Comparison of ENCODE assay signal across 8 cellular contexts in genomic region chr9:130041648-130042405, GRCh38. TPM values are rescaled to one million over a fixed set of nuclear protein-coding genes. Genes with fewer than 3 reads are reported as not detected.
DNase-seq lines count a peak whose midpoint lies in the region; ATAC-seq, FAIRE-seq and TF ChIP-seq lines count a peak whose summit lies in the region.

No MANE protein-coding gene starts in this region.

- DNase-seq in Caco-2 (peak in 1 of 2 experiments; percentile 23), bronchial epithelial cell (ENCODE audit: low read depth) (no peak), HepG2 (ENCODE audit: low spot score) (no peak), superior temporal gyrus (ENCODE audit: extremely low spot score) (peak; percentile 53), pons (ENCODE audit: low spot score) (no peak)

- H4K20me1 ChIP-seq in KMS-11 (ENCODE audit: insufficient read depth) (peaks cover 10% of the 10 kb centered on the region; the same call in 1 of the 2 replicates), HepG2 (ENCODE audit: insufficient read depth, low read length) (0 out of 2 replicates have a peak, but pooled peaks cover 3% of the 10 kb centered on the region)

- H3K4me3 Mint-ChIP-seq in Caco-2 (ENCODE audit: unreplicated experiment): peak overlapping the region; percentile 99

- H3K4me2 ChIP-seq in KMS-11 (peak overlapping the region; percentile 66), HepG2 (ENCODE audit: low read depth, low read length) (peak overlapping the region; percentile 71)

- CTCF ChIA-PET in Caco-2 (lab: Charles Lee) (no interaction called here), HepG2 (lab: Yijun Ruan, JAX; ENCODE audit: low intra/inter-chr PET ratio, low total read pairs) (no interaction called here)

- peak; percentile 5; the same call in 1 of the 3 replicates for ATAC-seq in HepG2
- no peak for ATAC-seq in HG03159 (IDR thresholded peaks at IDR 0.05; ENCODE audit: unreplicated experiment)
- no peak for ATAC-seq in HG03039 (IDR thresholded peaks at IDR 0.05; ENCODE audit: unreplicated experiment)

- TF ChIP-seq CTCF in Caco-2 (IDR thresholded peaks at IDR 0.05; ENCODE audit: insufficient read depth in 1 of 2, low read depth in 1 of 2, low read length in 1 of 2, severe bottlenecking in 1 of 2, unreplicated experiment in 1 of 2): no peak
- no peak for TF ChIP-seq CTCF in KMS-11 (conservative IDR thresholded peaks at IDR 0.05; ENCODE audit: low read depth, low read length)
- TF ChIP-seq CTCF in bronchial epithelial cell (IDR thresholded peaks at IDR 0.05; ENCODE audit: insufficient read depth, low read length, severe bottlenecking): no peak
- 0 out of 2 replicates have a peak, but pooled peaks have one; percentile 22 for TF ChIP-seq CTCF in HepG2 (CRISPR knock-in tag; IDR thresholded peaks at IDR 0.05)

- peak overlapping the region; percentile 87 for H3K4me3 ChIP-seq in Caco-2 (ENCODE audit: low read depth, low read length)
- H3K4me3 ChIP-seq in KMS-11 (IDR thresholded peaks at IDR 0.05; ENCODE audit: insufficient read depth, low read depth, low read length): no peak overlapping the region
- peak overlapping the region; percentile 52 for H3K4me3 ChIP-seq in bronchial epithelial cell (ENCODE audit: low read depth, low read length)
- H3K4me3 ChIP-seq in HepG2 (replicated peaks in 1 of 3; ENCODE audit: insufficient read depth in 1 of 3, low read depth in 2 of 3, low read length in 3 of 3): peak overlapping the region; percentile 68 to 97 (median 78)

- no peaks in the 10 kb centered on the region for H3K27me3 Mint-ChIP-seq in Caco-2 (ENCODE audit: insufficient read depth, unreplicated experiment)

- WGBS in HepG2 (ENCODE audit: low lambda C conversion rate): 3% methylated on average over 25 of the region's 31 CpGs

- H3K27me3 ChIP-seq in Caco-2 (replicated peaks; ENCODE audit: control insufficient read depth, insufficient read depth, low read length): no peaks in the 10 kb centered on the region
- H3K27me3 ChIP-seq in KMS-11 (ENCODE audit: insufficient read depth, low read depth): no peaks in the 10 kb centered on the region; the same call in 1 of the 2 replicates
- H3K27me3 ChIP-seq in bronchial epithelial cell (ENCODE audit: control insufficient read depth, insufficient read depth, low read length): no peaks in the 10 kb centered on the region
- H3K27me3 ChIP-seq in HepG2 (ENCODE audit: control insufficient read depth in 1 of 2, insufficient read depth in 2 of 2, low read length in 2 of 2): no peaks in the 10 kb centered on the region

- TF ChIP-seq RAD21 in HepG2 (CRISPR knock-in tag; IDR thresholded peaks at IDR 0.05): no peak

- intact Hi-C loops in Caco-2 (cut with micrococcal nuclease; ENCODE audit: unreplicated experiment) (no loop called here), HepG2 (cut with micrococcal nuclease; ENCODE audit: unreplicated experiment) (no loop called here)

- TF ChIP-seq EP300 in HepG2 (IDR thresholded peaks at IDR 0.05; ENCODE audit: low read depth in 2 of 2, low read length in 2 of 2) (no peak), HepG2 (CRISPR knock-in tag; IDR thresholded peaks at IDR 0.05; ENCODE audit: borderline replicate concordance) (no peak)

- H3K27ac Mint-ChIP-seq in Caco-2 (ENCODE audit: unreplicated experiment): peak overlapping the region; percentile 91

- POLR2A ChIA-PET in Caco-2 (lab: Charles Lee) (interaction anchor here (1.1 to 1.9 kb wide), 2 partner anchors 12 to 13 kb away, joined by 5 to 9 read pairs; partner anchors contain the start of gene GPR107), HepG2 (lab: Yijun Ruan, JAX) (interaction anchor here (1.1 to 4.0 kb wide), 4 partner anchors 10 to 156 kb away, joined by 4 to 39 read pairs (median 12); partner anchors contain the start of gene GPR107)

- in situ Hi-C loops in HepG2 (cut with HindIII; ENCODE audit: extremely low pct_ligation_motif_present, low pct_unique_long_range_greater_than_20kb): loop anchor here (5.0 kb wide), 1 partner anchor 155 kb away; no protein-coding TSS in a partner anchor

- H3K9ac ChIP-seq in KMS-11 (peak overlapping the region; percentile 73), HepG2 (ENCODE audit: insufficient read depth, low read depth, low read length) (peak overlapping the region; percentile 83)

- H3K4me1 ChIP-seq in Caco-2 (peaks cover 12% of the 10 kb centered on the region), KMS-11 (ENCODE audit: low read depth, poor library complexity, severe bottlenecking) (peaks cover 46% of the 10 kb centered on the region), HepG2 (ENCODE audit: insufficient read depth, low read length) (peaks cover 55% of the 10 kb centered on the region)

- no peaks in the 10 kb centered on the region for H3K9me3 Mint-ChIP-seq in Caco-2 (ENCODE audit: unreplicated experiment)

- no peak for FAIRE-seq in bronchial epithelial cell (lab: Jason Lieb, UNC)
- no peak for FAIRE-seq in HepG2 (lab: Jason Lieb, UNC)

- H3K36me3 Mint-ChIP-seq in Caco-2 (ENCODE audit: insufficient read depth, unreplicated experiment): peaks cover 17% of the 10 kb centered on the region

- no peak for TF ChIP-seq POLR2A in HepG2 (IDR thresholded peaks at IDR 0.05; ENCODE audit: insufficient read depth in 1 of 2, low read depth in 2 of 2, low read length in 2 of 2)

- H2AFZ ChIP-seq in KMS-11 (ENCODE audit: low read depth) (peak overlapping the region; percentile 66), HepG2 (ENCODE audit: low read length) (no peak overlapping the region)

- H3K79me2 ChIP-seq in KMS-11 (ENCODE audit: insufficient read depth, low read depth) (peaks cover 54% of the 10 kb centered on the region), HepG2 (ENCODE audit: insufficient read depth, low read length) (peaks cover 41% of the 10 kb centered on the region)

- H3K27ac ChIP-seq in KMS-11 (no peak overlapping the region), HepG2 (ENCODE audit: extremely low read length, insufficient read depth, low read length) (peak overlapping the region; percentile 85)

- H3K9me3 ChIP-seq in Caco-2 (no peaks in the 10 kb centered on the region), HepG2 (ENCODE audit: low read length) (no peaks in the 10 kb centered on the region)

- BruUV-seq in Caco-2 (replicated peaks; lab: Mats Ljungman, UMichigan) (TSS peak; percentile 28), HepG2 (replicated peaks; lab: Mats Ljungman, UMichigan) (TSS peak; percentile 47)

- H3K4me1 Mint-ChIP-seq in Caco-2 (ENCODE audit: low read depth, unreplicated experiment): peaks cover 13% of the 10 kb centered on the region

- H3K36me3 ChIP-seq in Caco-2 (ENCODE audit: control insufficient read depth, insufficient read depth, low read length) (no peaks in the 10 kb centered on the region), KMS-11 (ENCODE audit: insufficient read depth) (no peaks in the 10 kb centered on the region), bronchial epithelial cell (ENCODE audit: control insufficient read depth, insufficient read depth, low read length) (no peaks in the 10 kb centered on the region), HepG2 (replicated peaks in 1 of 2; ENCODE audit: control insufficient read depth in 1 of 2, insufficient read depth in 2 of 2, low read length in 2 of 2) (no peaks in the 10 kb centered on the region)

RNA-seq across cellular contexts. Expression of gene FNBP1, which starts 1.2 kb away (rescaled TPM):
- 33.2 and 34.3 TPM in 2 replicates for total RNA-seq in Caco-2 (2022)
- total RNA-seq in bronchial epithelial cell: 13.4 and 15.7 TPM in 2 replicates
- 19.5 and 22.9 TPM in 2 replicates for total RNA-seq in HepG2 (2016; rRNA removed; fragmentation: Illumina TruSeq; extraction: Trizol)
- total RNA-seq in HepG2 (2016; cell fraction: cytosol; rRNA removed; fragmentation: Illumina TruSeq; extraction: Trizol; ENCODE audit: low read depth): 3.8 and 5.7 TPM in 2 replicates
- total RNA-seq in HepG2 (2016; cell fraction: insoluble cytoplasmic fraction; rRNA removed; fragmentation: Illumina TruSeq; extraction: Trizol): 17.1 and 17.3 TPM in 2 replicates
- 10.5 and 11.1 TPM in 2 replicates for total RNA-seq in HepG2 (2016; cell fraction: membrane; rRNA removed; fragmentation: Illumina TruSeq; extraction: Trizol)
- 13.3 and 16.8 TPM in 2 replicates for total RNA-seq in HepG2 (2016; cell fraction: nucleus; rRNA removed; fragmentation: Illumina TruSeq; extraction: Trizol)
- 5.2 and 5.4 TPM in 2 replicates for polyA plus RNA-seq in HepG2 (2011; rRNA removed)
- 2.8 and 3.6 TPM in 2 replicates for polyA plus RNA-seq in HepG2 (2011; cell fraction: cytosol; rRNA removed)
- 4.9 and 7.3 TPM in 2 replicates for polyA plus RNA-seq in HepG2 (2011; cell fraction: nucleus; rRNA removed)
- 8.6 and 13.9 TPM in 2 replicates for polyA plus RNA-seq in HepG2 (2012)
- polyA plus RNA-seq in HepG2 (2016; cell fraction: cytosol; fragmentation: Illumina TruSeq; extraction: Trizol; ENCODE audit: low read depth): 1.9 and 2.3 TPM in 2 replicates
- polyA plus RNA-seq in HepG2 (2016; cell fraction: insoluble cytoplasmic fraction; fragmentation: Illumina TruSeq; extraction: Trizol; ENCODE audit: low read depth): 13.0 and 16.7 TPM in 2 replicates
- 4.3 and 5.1 TPM in 2 replicates for polyA plus RNA-seq in HepG2 (2016; cell fraction: membrane; fragmentation: Illumina TruSeq; extraction: Trizol; ENCODE audit: low read depth)
- 18.7 and 22.4 TPM in 2 replicates for polyA plus RNA-seq in HepG2 (2016; cell fraction: nucleus; fragmentation: Illumina TruSeq; extraction: Trizol; ENCODE audit: insufficient read depth, low read depth)
- 4.4 and 10.2 TPM in 2 replicates for polyA minus RNA-seq in HepG2 (2011; rRNA and poly(A)+ RNA removed; ENCODE audit: low replicate concordance)
- 8.5 and 10.5 TPM in 2 replicates for polyA minus RNA-seq in HepG2 (2011; cell fraction: cytosol; rRNA and poly(A)+ RNA removed)
- polyA minus RNA-seq in HepG2 (2011; cell fraction: nucleus; rRNA and poly(A)+ RNA removed): 15.5 and 21.8 TPM in 2 replicates

RNA-seq across cellular contexts. Expression of gene GPR107, which starts 11.9 kb away (rescaled TPM):
- total RNA-seq in Caco-2 (2022) (49.8 and 53.1 TPM in 2 replicates), bronchial epithelial cell (20.4 and 21.6 TPM in 2 replicates), HepG2 (2016; rRNA removed; fragmentation: Illumina TruSeq; extraction: Trizol) (18.7 and 22.5 TPM in 2 replicates)
- total RNA-seq in HepG2 (2016; cell fraction: cytosol; rRNA removed; fragmentation: Illumina TruSeq; extraction: Trizol; ENCODE audit: low read depth): 3.7 and 4.3 TPM in 2 replicates
- 13.9 and 21.4 TPM in 2 replicates for total RNA-seq in HepG2 (2016; cell fraction: insoluble cytoplasmic fraction; rRNA removed; fragmentation: Illumina TruSeq; extraction: Trizol)
- total RNA-seq in HepG2 (2016; cell fraction: membrane; rRNA removed; fragmentation: Illumina TruSeq; extraction: Trizol): 7.6 and 8.3 TPM in 2 replicates
- total RNA-seq in HepG2 (2016; cell fraction: nucleus; rRNA removed; fragmentation: Illumina TruSeq; extraction: Trizol): 27.8 and 32.6 TPM in 2 replicates
- polyA plus RNA-seq in HepG2 (2011; rRNA removed): 24.2 and 24.4 TPM in 2 replicates
- 13.5 and 19.9 TPM in 2 replicates for polyA plus RNA-seq in HepG2 (2011; cell fraction: cytosol; rRNA removed)
- 19.8 and 22.3 TPM in 2 replicates for polyA plus RNA-seq in HepG2 (2011; cell fraction: nucleus; rRNA removed)
- polyA plus RNA-seq in HepG2 (2012): 25.9 and 26.8 TPM in 2 replicates
- 2.1 TPM in 2 replicates for polyA plus RNA-seq in HepG2 (2016; cell fraction: cytosol; fragmentation: Illumina TruSeq; extraction: Trizol; ENCODE audit: low read depth)
- 11.1 and 11.5 TPM in 2 replicates for polyA plus RNA-seq in HepG2 (2016; cell fraction: insoluble cytoplasmic fraction; fragmentation: Illumina TruSeq; extraction: Trizol; ENCODE audit: low read depth)
- 3.9 and 4.5 TPM in 2 replicates for polyA plus RNA-seq in HepG2 (2016; cell fraction: membrane; fragmentation: Illumina TruSeq; extraction: Trizol; ENCODE audit: low read depth)
- polyA plus RNA-seq in HepG2 (2016; cell fraction: nucleus; fragmentation: Illumina TruSeq; extraction: Trizol; ENCODE audit: insufficient read depth, low read depth): 35.6 and 37.5 TPM in 2 replicates
- 51.2 and 118 TPM in 2 replicates for polyA minus RNA-seq in HepG2 (2011; rRNA and poly(A)+ RNA removed; ENCODE audit: low replicate concordance)
- 19.5 and 24.0 TPM in 2 replicates for polyA minus RNA-seq in HepG2 (2011; cell fraction: cytosol; rRNA and poly(A)+ RNA removed)
- polyA minus RNA-seq in HepG2 (2011; cell fraction: nucleus; rRNA and poly(A)+ RNA removed): 24.8 and 26.1 TPM in 2 replicates
